ENCODE assay signal across 12 cellular contexts in the genomic region with DNA sequence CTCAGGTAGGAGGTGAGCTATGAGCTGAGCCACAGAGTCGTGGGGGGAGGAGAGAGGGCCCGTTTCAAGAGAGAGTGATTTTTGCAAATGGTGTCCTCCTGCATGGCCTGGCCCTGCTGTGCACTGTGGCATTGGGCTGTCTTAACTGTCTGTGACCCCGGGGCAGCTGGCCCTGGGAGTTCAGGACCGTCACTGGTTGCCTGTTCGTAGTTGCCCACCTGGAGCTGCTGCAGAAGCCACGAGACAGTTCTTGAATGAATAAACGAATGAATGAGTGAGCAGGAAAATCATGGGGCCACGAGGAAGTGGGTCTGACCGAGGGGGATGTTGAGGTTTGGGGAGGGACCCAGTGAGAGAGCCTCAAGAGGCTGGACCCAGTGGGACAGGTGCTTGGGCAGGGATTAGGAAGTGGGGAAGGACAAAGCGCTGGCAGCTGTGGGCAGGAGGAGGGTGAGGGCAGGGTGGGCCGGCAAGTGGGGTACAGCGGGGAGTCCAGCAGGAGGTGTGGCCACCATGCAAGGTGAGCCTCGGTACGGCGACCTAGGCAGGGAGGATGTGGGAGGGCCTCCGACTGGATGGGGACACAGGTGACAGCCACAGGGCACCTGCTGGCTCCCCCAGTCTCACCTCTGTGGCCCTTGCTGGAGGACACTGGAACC. TPM values are rescaled to one million over a fixed set of nuclear protein-coding genes. Genes with fewer than 3 reads are reported as not detected.
DNase-seq lines count a peak whose midpoint lies in the region; ATAC-seq, FAIRE-seq and TF ChIP-seq lines count a peak whose summit lies in the region.
"Had no signal": no experiment of that assay in that cellular context is flagged by ENCODE, and none has a peak within 500 bp of the region (broad histone marks: within the 10 kb centered on the region; RNA-seq: fewer than 3 reads in every experiment).

No MANE protein-coding gene starts in this region.

- no peak overlapping the region for H3K27ac ChIP-seq in CD8-positive, alpha-beta T cell (ENCODE audit: low read depth, low read length)
- no peak overlapping the region for H3K27ac ChIP-seq in RWPE1
- H3K27ac ChIP-seq: KMS-11 had no signal

- no peaks in the 10 kb centered on the region for H3K27me3 ChIP-seq in CD8-positive, alpha-beta T cell (ENCODE audit: insufficient read depth, low read length)

- H3K4me3 ChIP-seq in CD8-positive, alpha-beta T cell (ENCODE audit: low read depth, low read length), result peak overlapping the region; percentile 45

- H3K9me3 ChIP-seq in CD8-positive, alpha-beta T cell (ENCODE audit: low read length), result no peaks in the 10 kb centered on the region

- intact Hi-C loops in CD8-positive, alpha-beta T cell (cut with DNase I, micrococcal nuclease), result loop anchor here (1.0 to 2.0 kb wide), 4 partner anchors 11 to 101 kb away; no protein-coding TSS in a partner anchor

- CTCF ChIA-PET in CD8-positive, alpha-beta T cell (lab: Charles Lee), result interaction anchor here (1.0 to 1.4 kb wide), 3 partner anchors 9 to 110 kb away, joined by 3 read pairs; no protein-coding TSS in a partner anchor
- CTCF ChIA-PET in RWPE1 (lab: Yijun Ruan, JAX), result interaction anchor here (0.6 kb wide), 1 partner anchor 250 kb away, joined by 3 read pairs; no protein-coding TSS in a partner anchor

- no peak for FAIRE-seq in RCC 7860 (lab: Jason Lieb, UNC)

- peaks cover 14% of the 10 kb centered on the region for H3K27me3 Mint-ChIP-seq in CD8-positive, alpha-beta T cell (ENCODE audit: low read depth)
- peaks cover 5% of the 10 kb centered on the region for H3K27me3 Mint-ChIP-seq in activated T-helper 17 cell treated with anti-CD3 and anti-CD28 coated beads, Interleukin-2, amount 50 U/mL, for 72 hours
- H3K27me3 Mint-ChIP-seq in naive B cell, result peaks cover 0 to 3% (median 0%) of the 10 kb centered on the region in 3 donors

- H3K36me3 Mint-ChIP-seq in CD8-positive, alpha-beta T cell, result no peaks in the 10 kb centered on the region
- H3K36me3 Mint-ChIP-seq in activated T-helper 17 cell treated with anti-CD3 and anti-CD28 coated beads, Interleukin-2, amount 50 U/mL, for 72 hours (ENCODE audit: low read depth), result no peaks in the 10 kb centered on the region
- no peaks in the 10 kb centered on the region for H3K36me3 Mint-ChIP-seq in naive B cell

- no peak for ATAC-seq in CD8-positive, alpha-beta T cell
- ATAC-seq in HG02759 (IDR thresholded peaks at IDR 0.05; ENCODE audit: unreplicated experiment), result peak; percentile 21
- peak; percentile 33 for ATAC-seq in activated T-helper 17 cell treated with anti-CD3 and anti-CD28 coated beads, Interleukin-2, amount 50 U/mL, for 72 hours (replicated peaks)
- peak; percentile 4 to 14 for ATAC-seq in naive B cell (ENCODE audit: low read depth in 2 of 2)
- ATAC-seq in GM19455 (IDR thresholded peaks at IDR 0.05; ENCODE audit: unreplicated experiment), result no peak

- peaks cover 59% of the 10 kb centered on the region for H3K4me1 ChIP-seq in CD8-positive, alpha-beta T cell (ENCODE audit: insufficient read depth, low read length)

- no peak for TF ChIP-seq CTCF in CD8-positive, alpha-beta T cell (IDR thresholded peaks at IDR 0.05)
- no peak for TF ChIP-seq CTCF in RWPE1 (conservative IDR thresholded peaks at IDR 0.05; ENCODE audit: low read depth)

- H3K27ac Mint-ChIP-seq in CD8-positive, alpha-beta T cell, result peak overlapping the region; percentile 77
- peak overlapping the region; percentile 84 for H3K27ac Mint-ChIP-seq in activated T-helper 17 cell treated with anti-CD3 and anti-CD28 coated beads, Interleukin-2, amount 50 U/mL, for 72 hours
- peak overlapping the region; percentile 95 to 98 (median 97) for H3K27ac Mint-ChIP-seq in naive B cell

- H3K4me1 Mint-ChIP-seq in CD8-positive, alpha-beta T cell (ENCODE audit: low read depth), result peaks cover 64% of the 10 kb centered on the region
- peaks cover 21% of the 10 kb centered on the region for H3K4me1 Mint-ChIP-seq in activated T-helper 17 cell treated with anti-CD3 and anti-CD28 coated beads, Interleukin-2, amount 50 U/mL, for 72 hours
- H3K4me1 Mint-ChIP-seq in naive B cell, result peaks cover 37 to 49% (median 48%) of the 10 kb centered on the region in 3 donors

- DNase-seq in CD8-positive, alpha-beta T cell, result no peak
- peak; percentile 25 for DNase-seq in naive B cell
- no peak for DNase-seq in RWPE1 (ENCODE audit: low spot score)
- DNase-seq in RCC 7860 (ENCODE audit: low spot score), result no peak
- DNase-seq in DMS114 treated with DMSO at 0.1 percent for 48 hours (lab: John Stamatoyannopoulos, UW; ENCODE audit: unreplicated experiment), result no peak
- DNase-seq: amygdala, DMS79, NCI-H524 had no signal

- H3K9me3 Mint-ChIP-seq in CD8-positive, alpha-beta T cell, result no peaks in the 10 kb centered on the region
- peaks cover under 1% of the 10 kb centered on the region for H3K9me3 Mint-ChIP-seq in activated T-helper 17 cell treated with anti-CD3 and anti-CD28 coated beads, Interleukin-2, amount 50 U/mL, for 72 hours
- no peaks in the 10 kb centered on the region for H3K9me3 Mint-ChIP-seq in naive B cell

- H3K4me3 Mint-ChIP-seq in CD8-positive, alpha-beta T cell, result peak overlapping the region; percentile 85
- H3K4me3 Mint-ChIP-seq in activated T-helper 17 cell treated with anti-CD3 and anti-CD28 coated beads, Interleukin-2, amount 50 U/mL, for 72 hours, result peak overlapping the region; percentile 74
- peak overlapping the region; percentile 52 to 93 (median 82) for H3K4me3 Mint-ChIP-seq in naive B cell

- POLR2A ChIA-PET in CD8-positive, alpha-beta T cell (lab: Charles Lee), result interaction anchor here (0.6 kb wide), 1 partner anchor 112 kb away, joined by 4 read pairs; no protein-coding TSS in a partner anchor
- POLR2A ChIA-PET in RWPE1 (lab: Yijun Ruan, JAX; ENCODE audit: low non-redundant PET), result no interaction called here

- H3K36me3 ChIP-seq in CD8-positive, alpha-beta T cell (ENCODE audit: insufficient read depth, low read length), result no peaks in the 10 kb centered on the region

RNA-seq across cellular contexts. Expression of gene RGS12, which starts 10.1 kb away (rescaled TPM):
- 1 to 10 TPM; 4.4 to 7.6 TPM for total RNA-seq in CD8-positive, alpha-beta T cell
- 10 to 100 TPM in 1 of 2 donors, 1 to 10 TPM in 1; 9.2 to 10.6 TPM for total RNA-seq in activated T-helper 17 cell treated with anti-CD3 and anti-CD28 coated beads, Interleukin-2, amount 50 U/mL, for 72 hours
- polyA plus RNA-seq in naive B cell (ENCODE audit: low read depth in 6 of 6), result 1 to 10 TPM in 5 of 6 donors, under 1 TPM in 1; 0.36 to 6.8 (median 2.5) TPM

RNA-seq across cellular contexts. Expression of gene MSANTD1, which starts 54.0 kb away (rescaled TPM):
- under 1 TPM; 0.39 to 0.76 TPM for total RNA-seq in CD8-positive, alpha-beta T cell
- 1 to 10 TPM; 1.1 to 1.2 TPM for total RNA-seq in activated T-helper 17 cell treated with anti-CD3 and anti-CD28 coated beads, Interleukin-2, amount 50 U/mL, for 72 hours
- polyA plus RNA-seq in naive B cell (ENCODE audit: low read depth in 6 of 6), result under 1 TPM in 2 of 6 donors, not detected in 4; 0.12 to 0.14 TPM

Comparison
In these comparisons a context has a peak if more than half of its experiments do, and no peak if none do; other contexts are left out.
1. ATAC-seq: peak in HG02759 (single experiment), activated T-helper 17 cell treated with anti-CD3 and anti-CD28 coated beads, Interleukin-2, amount 50 U/mL, for 72 hours (single experiment) and naive B cell (2 of 2); none in CD8-positive, alpha-beta T cell (single experiment) and GM19455 (single experiment).
2. Peak in every context shown above with its lines, with median percentiles within 50 percentile points of each other: H3K27ac Mint-ChIP-seq and H3K4me3 Mint-ChIP-seq.